15 cellular contexts compared by ENCODE assay signal in the genomic region with DNA sequence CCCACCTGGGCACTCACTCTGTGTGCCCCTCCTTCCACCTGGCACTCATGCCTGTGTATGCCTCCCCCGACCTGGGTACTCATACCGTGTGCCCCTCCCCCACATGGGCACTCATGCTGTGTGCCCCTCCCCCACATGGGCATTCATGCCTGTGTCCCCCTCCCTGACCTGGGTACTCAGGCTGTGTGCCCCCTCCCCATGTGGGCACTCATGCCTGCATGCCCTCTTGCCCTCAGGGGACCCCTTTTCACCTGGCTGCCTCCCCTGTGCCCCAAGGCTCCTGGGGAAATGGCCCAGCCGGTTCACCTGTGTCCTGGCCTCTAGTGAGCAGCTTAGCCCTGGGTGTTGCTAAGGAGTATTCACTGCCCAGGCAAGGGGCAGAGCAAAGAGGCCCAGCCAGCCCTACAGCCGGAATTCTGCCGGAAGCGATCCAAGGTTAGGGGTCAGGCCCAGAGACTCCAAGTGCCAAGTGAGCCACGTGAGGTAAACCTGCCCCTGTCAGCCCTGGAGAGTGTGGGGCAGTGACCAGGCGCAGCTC. TPM values are rescaled to one million over a fixed set of nuclear protein-coding genes. Genes with fewer than 3 reads are reported as not detected.
DNase-seq lines count a peak whose midpoint lies in the region; ATAC-seq and TF ChIP-seq lines count a peak whose summit lies in the region.
"Had no signal": no experiment of that assay in that cellular context is flagged by ENCODE, and none has a peak within 500 bp of the region (broad histone marks: within the 10 kb centered on the region; RNA-seq: fewer than 3 reads in every experiment).

No MANE protein-coding gene starts in this region.

- no peaks in the 10 kb centered on the region for H3K9me3 Mint-ChIP-seq in activated naive CD8-positive, alpha-beta T cell treated with anti-CD3 and anti-CD28 coated beads, Interleukin-2, amount 50 U/mL, for 24 hours
- H3K9me3 Mint-ChIP-seq: activated T-helper 17 cell treated with anti-CD3 and anti-CD28 coated beads, Interleukin-2, amount 50 U/mL, for 72 hours had no signal

- H3K4me3 Mint-ChIP-seq in activated naive CD8-positive, alpha-beta T cell treated with anti-CD3 and anti-CD28 coated beads, Interleukin-2, amount 50 U/mL, for 24 hours = peak overlapping the region; percentile 36
- H3K4me3 Mint-ChIP-seq: activated T-helper 17 cell treated with anti-CD3 and anti-CD28 coated beads, Interleukin-2, amount 50 U/mL, for 72 hours had no signal

- peaks cover 0 to 57% (median 27%) of the 10 kb centered on the region in 4 donors for H3K4me1 ChIP-seq in right lobe of liver
- H3K4me1 ChIP-seq in tibial artery = peaks cover 0 to 78% (median 50%) of the 10 kb centered on the region in 4 donors

- H3K4me3 ChIP-seq in right lobe of liver = no peak overlapping the region
- no peak overlapping the region for H3K4me3 ChIP-seq in tibial artery
- no peak overlapping the region for H3K4me3 ChIP-seq in lower leg skin (ENCODE audit: low read depth, poor library complexity, severe bottlenecking)
- H3K4me3 ChIP-seq: cardiac muscle cell, GM23248, SJSA1 had no signal

- no peak for TF ChIP-seq CTCF in right lobe of liver (IDR thresholded peaks at IDR 0.05)
- TF ChIP-seq CTCF in tibial artery (IDR thresholded peaks at IDR 0.05) = no peak
- no peak for TF ChIP-seq CTCF in lower leg skin (IDR thresholded peaks at IDR 0.05)

- no peaks in the 10 kb centered on the region for H3K27me3 Mint-ChIP-seq in activated naive CD8-positive, alpha-beta T cell treated with anti-CD3 and anti-CD28 coated beads, Interleukin-2, amount 50 U/mL, for 24 hours
- H3K27me3 Mint-ChIP-seq: activated T-helper 17 cell treated with anti-CD3 and anti-CD28 coated beads, Interleukin-2, amount 50 U/mL, for 72 hours had no signal

- intact Hi-C loops in right lobe of liver (cut with DNase I) (loop anchor here in 1 of 2 donors (10.0 kb wide), 1 partner anchor 639 kb away; no protein-coding TSS in a partner anchor), tibial artery (cut with DNase I; ENCODE audit: low total_unique reads) (loop anchor here (10.0 kb wide), 1 partner anchor 191 kb away; no protein-coding TSS in a partner anchor), lower leg skin (cut with DNase I; ENCODE audit: low total_unique reads) (no loop called here)

- H3K27me3 ChIP-seq in right lobe of liver (no peaks in the 10 kb centered on the region), tibial artery (no peaks in the 10 kb centered on the region)
- H3K27me3 ChIP-seq: cardiac muscle cell, SJSA1 had no signal

- DNase-seq in activated naive CD4-positive, alpha-beta T cell treated with anti-CD3 and anti-CD28 coated beads, Interleukin-2, amount 50 U/mL, for 16 hours = peak; percentile 10
- DNase-seq in activated naive CD4-positive, alpha-beta T cell treated with Interleukin-2 at 50 U/mL for 16 hours = no peak
- DNase-seq in activated naive CD8-positive, alpha-beta T cell treated with anti-CD3 and anti-CD28 coated beads, Interleukin-2, amount 50 U/mL, for 24 hours = no peak
- peak; percentile 54 to 92 (median 87) for DNase-seq in right lobe of liver
- DNase-seq in tibial artery = no peak
- DNase-seq in lower leg skin (ENCODE audit: low spot score in 2 of 2) = no peak
- no peak for DNase-seq in 8988T
- DNase-seq: GM23248, kidney glomerular epithelial cell had no signal

- WGBS in right lobe of liver (ENCODE audit: insufficient coverage, low coverage, low lambda C conversion rate, missing lambda C conversion rate) = 0% methylated on average over 3 of the region's 8 CpGs
- WGBS in lower leg skin, 2 donors = 57 to 76% methylated on average over 3 to 8 of the region's 8 CpGs

- TF ChIP-seq POLR2A in right lobe of liver (IDR thresholded peaks at IDR 0.05) (no peak), lower leg skin (IDR thresholded peaks at IDR 0.05) (no peak)

- no peak for ATAC-seq in activated naive CD8-positive, alpha-beta T cell treated with anti-CD3 and anti-CD28 coated beads, Interleukin-2, amount 50 U/mL, for 24 hours
- ATAC-seq in right lobe of liver (peak; percentile 4 to 52 (median 48)), GM19463 (IDR thresholded peaks at IDR 0.05; ENCODE audit: unreplicated experiment) (no peak)
- ATAC-seq: activated T-helper 17 cell treated with anti-CD3 and anti-CD28 coated beads, Interleukin-2, amount 50 U/mL, for 72 hours had no signal

- peak overlapping the region; percentile 34 for H3K27ac Mint-ChIP-seq in activated naive CD8-positive, alpha-beta T cell treated with anti-CD3 and anti-CD28 coated beads, Interleukin-2, amount 50 U/mL, for 24 hours
- H3K27ac Mint-ChIP-seq: activated T-helper 17 cell treated with anti-CD3 and anti-CD28 coated beads, Interleukin-2, amount 50 U/mL, for 72 hours had no signal

- H3K36me3 Mint-ChIP-seq in activated naive CD8-positive, alpha-beta T cell treated with anti-CD3 and anti-CD28 coated beads, Interleukin-2, amount 50 U/mL, for 24 hours (ENCODE audit: low read depth) = peaks cover 5% of the 10 kb centered on the region

- H3K4me1 Mint-ChIP-seq in activated naive CD8-positive, alpha-beta T cell treated with anti-CD3 and anti-CD28 coated beads, Interleukin-2, amount 50 U/mL, for 24 hours = peaks cover 54% of the 10 kb centered on the region

- H3K9me3 ChIP-seq in right lobe of liver = no peaks in the 10 kb centered on the region
- H3K9me3 ChIP-seq in tibial artery = no peaks in the 10 kb centered on the region
- H3K9me3 ChIP-seq: SJSA1 had no signal

- H3K27ac ChIP-seq in right lobe of liver = peak overlapping the region in 1 of 3 donors; percentile 28
- peak overlapping the region; percentile 32 to 35 for H3K27ac ChIP-seq in tibial artery
- H3K27ac ChIP-seq: cardiac muscle cell, GM23248, SJSA1, VCaP had no signal

- H3K36me3 ChIP-seq in right lobe of liver = peaks cover 7 to 78% (median 37%) of the 10 kb centered on the region in 4 donors
- peaks cover 64 to 90% (median 82%) of the 10 kb centered on the region in 3 donors for H3K36me3 ChIP-seq in tibial artery

RNA-seq across cellular contexts. Expression of a gene that starts 5.7 kb away (rescaled TPM):
- total RNA-seq in right lobe of liver = 10 to 100 TPM in 1 of 6 experiments, 1 to 10 TPM in 5; 1.3 to 11.4 (median 6.7) TPM
- total RNA-seq in lower leg skin = 10 to 100 TPM in 1 of 4 donors, 1 to 10 TPM in 3; 2.5 to 13.7 (median 6.3) TPM

RNA-seq across cellular contexts. Expression of a gene that starts 7.6 kb away (rescaled TPM):
- total RNA-seq in right lobe of liver = 1,000 to 10,000 TPM in 3 of 6 experiments, 100 to 1,000 TPM in 3; 515 to 1,549 (median 1,009) TPM
- 100 to 1,000 TPM; 573 to 913 (median 707) TPM for total RNA-seq in lower leg skin

RNA-seq across cellular contexts. Expression of a gene that starts 59.1 kb away (rescaled TPM):
- total RNA-seq in right lobe of liver (1 to 10 TPM in 3 of 6 experiments, under 1 TPM in 2, not detected in 1; 0.79 to 1.5 (median 1.2) TPM), lower leg skin (1 to 10 TPM in 1 of 4 donors, not detected in 3; 6.7 TPM)
- total RNA-seq: activated T-helper 17 cell treated with anti-CD3 and anti-CD28 coated beads, Interleukin-2, amount 50 U/mL, for 72 hours; cardiac muscle cell; endothelial cell of umbilical vein; GM23248; SJSA1 had no signal

Comparison
In these comparisons a context has a peak if more than half of its experiments do, and no peak if none do; other contexts are left out.
1. DNase-seq: peak in activated naive CD4-positive, alpha-beta T cell treated with anti-CD3 and anti-CD28 coated beads, Interleukin-2, amount 50 U/mL, for 16 hours (single experiment) and right lobe of liver (3 of 3); none in activated naive CD4-positive, alpha-beta T cell treated with Interleukin-2 at 50 U/mL for 16 hours (single experiment), activated naive CD8-positive, alpha-beta T cell treated with anti-CD3 and anti-CD28 coated beads, Interleukin-2, amount 50 U/mL, for 24 hours (single experiment), tibial artery (0 of 2), lower leg skin (0 of 2) and 8988T (single experiment).
2. ATAC-seq: peak in right lobe of liver (4 of 4); none in activated naive CD8-positive, alpha-beta T cell treated with anti-CD3 and anti-CD28 coated beads, Interleukin-2, amount 50 U/mL, for 24 hours (single experiment) and GM19463 (single experiment).